Comparison of ENCODE assay signal across 8 cellular contexts in genomic region chr16:21835747-21836146, GRCh38. TPM values are rescaled to one million over a fixed set of nuclear protein-coding genes. Genes with fewer than 3 reads are reported as not detected.
DNase-seq lines count a peak whose midpoint lies in the region; ATAC-seq, FAIRE-seq and TF ChIP-seq lines count a peak whose summit lies in the region.
"Not testable (repeated sequence)": the region's sequence is repeated elsewhere in the genome, so short reads cannot be mapped to it uniquely, and the experiment has no call there.

No MANE protein-coding gene starts in this region.

- H3K27ac ChIP-seq in CD4-positive, CD25-positive, alpha-beta regulatory T cell (ENCODE audit: insufficient read depth, low read length, poor library complexity, severe bottlenecking) = peak overlapping the region; percentile 78
- H3K27ac ChIP-seq in IMR-90 (ENCODE audit: insufficient read depth, low read length); Panc1 (ENCODE audit: low read length); HepG2 (ENCODE audit: extremely low read length, insufficient read depth, low read length): not testable (repeated sequence)

- H4K8ac ChIP-seq in IMR-90 (ENCODE audit: low read depth in 2 of 2, low read length in 2 of 2) = not testable (repeated sequence)

- TF ChIP-seq EP300 in HepG2 (IDR thresholded peaks at IDR 0.05; ENCODE audit: low read depth in 2 of 2, low read length in 2 of 2); HepG2 (CRISPR knock-in tag; IDR thresholded peaks at IDR 0.05; ENCODE audit: borderline replicate concordance): not testable (repeated sequence)

- H3K9me3 ChIP-seq in CD4-positive, CD25-positive, alpha-beta regulatory T cell (ENCODE audit: control insufficient read depth in 2 of 2, low read length in 2 of 2); IMR-90 (ENCODE audit: control insufficient read depth, insufficient read depth, low read length); Panc1 (ENCODE audit: control insufficient read depth, insufficient read depth, low read depth, low read length); HepG2 (ENCODE audit: low read length): not testable (repeated sequence)

- not testable (repeated sequence) for H3K79me2 ChIP-seq in HepG2 (ENCODE audit: insufficient read depth, low read length)

- dilution Hi-C loops in IMR-90 (cut with HindIII; ENCODE audit: low sequenced_read_pairs, unreplicated experiment) = not testable (repeated sequence)

- H4K91ac ChIP-seq in IMR-90 (ENCODE audit: insufficient read depth, low read depth, low read length) = not testable (repeated sequence)

- not testable (repeated sequence) for TF ChIP-seq POLR2A in IMR-90 (IDR thresholded peaks at IDR 0.05; ENCODE audit: low read depth, low read length); HepG2 (IDR thresholded peaks at IDR 0.05; ENCODE audit: insufficient read depth in 1 of 2, low read depth in 2 of 2, low read length in 2 of 2)

- H3K36me3 ChIP-seq in CD4-positive, CD25-positive, alpha-beta regulatory T cell (ENCODE audit: control insufficient read depth, insufficient read depth, low read length); IMR-90 (ENCODE audit: control insufficient read depth, insufficient read depth, low read length); Panc1 (ENCODE audit: control insufficient read depth, insufficient read depth, low read length); HepG2 (replicated peaks in 1 of 2; ENCODE audit: control insufficient read depth in 1 of 2, insufficient read depth in 2 of 2, low read length in 2 of 2): not testable (repeated sequence)

- not testable (repeated sequence) for H3K9ac ChIP-seq in IMR-90 (ENCODE audit: low read depth, low read length); HepG2 (ENCODE audit: insufficient read depth, low read depth, low read length)

- H3K27me3 ChIP-seq in CD4-positive, CD25-positive, alpha-beta regulatory T cell (ENCODE audit: control insufficient read depth, insufficient read depth, low read length); IMR-90 (ENCODE audit: control insufficient read depth, insufficient read depth, low read length); Panc1 (ENCODE audit: control insufficient read depth, insufficient read depth, low read length); HepG2 (ENCODE audit: control insufficient read depth in 1 of 2, insufficient read depth in 2 of 2, low read length in 2 of 2): not testable (repeated sequence)

- not testable (repeated sequence) for H3K27me3 Mint-ChIP-seq in CD4-positive, CD25-positive, alpha-beta regulatory T cell; Calu3 (ENCODE audit: unreplicated experiment); activated CD4-positive, alpha-beta T cell treated with anti-CD3 and anti-CD28 coated beads, Interleukin-2, amount 10 ng/mL, durations not matched to agents 24 days and 14 days; MCF 10A (ENCODE audit: insufficient read depth, unreplicated experiment); effector memory CD8-positive, alpha-beta T cell

- H2BK15ac ChIP-seq in IMR-90 (ENCODE audit: low read depth, low read length) = not testable (repeated sequence)

- H3K4ac ChIP-seq in IMR-90 (ENCODE audit: low read depth, low read length) = not testable (repeated sequence)

- H4K5ac ChIP-seq in IMR-90 (ENCODE audit: low read depth, low read length) = not testable (repeated sequence)

- not testable (repeated sequence) for H3K14ac ChIP-seq in IMR-90 (replicated peaks; ENCODE audit: low read depth, low read length)

- H2AFZ ChIP-seq in IMR-90 (replicated peaks; ENCODE audit: low read length, poor library complexity); HepG2 (ENCODE audit: low read length): not testable (repeated sequence)

- no CpG with 5 or more reads among the region's 24 CpGs for WGBS in IMR-90 (ENCODE audit: extremely low coverage in 2 of 2, insufficient read length in 1 of 2), 2 experiments
- 76% methylated on average over 14 of the region's 24 CpGs for WGBS in HepG2 (ENCODE audit: low lambda C conversion rate)

- not testable (repeated sequence) for H2BK5ac ChIP-seq in IMR-90 (ENCODE audit: low read depth, low read length, poor library complexity, severe bottlenecking)

- not testable (repeated sequence) for TF ChIP-seq RAD21 in IMR-90 (IDR thresholded peaks at IDR 0.05; ENCODE audit: low read length); HepG2 (CRISPR knock-in tag; IDR thresholded peaks at IDR 0.05)

- not testable (repeated sequence) for H2BK20ac ChIP-seq in IMR-90 (ENCODE audit: low read depth, low read length)

- intact Hi-C loops in Calu3 (cut with micrococcal nuclease; ENCODE audit: unreplicated experiment); IMR-90 (cut with micrococcal nuclease); Panc1 (cut with micrococcal nuclease; ENCODE audit: unreplicated experiment); activated CD4-positive, alpha-beta T cell treated with anti-CD3 and anti-CD28 coated beads, Interleukin-2, amount 10 ng/mL, durations not matched to agents 24 days and 14 days (cut with micrococcal nuclease); MCF 10A (cut with micrococcal nuclease); HepG2 (cut with micrococcal nuclease; ENCODE audit: unreplicated experiment): not testable (repeated sequence)

- H3K36me3 Mint-ChIP-seq in CD4-positive, CD25-positive, alpha-beta regulatory T cell; Calu3 (ENCODE audit: insufficient read depth, unreplicated experiment); activated CD4-positive, alpha-beta T cell treated with anti-CD3 and anti-CD28 coated beads, Interleukin-2, amount 10 ng/mL, durations not matched to agents 24 days and 14 days (ENCODE audit: low read depth); MCF 10A (ENCODE audit: insufficient read depth, unreplicated experiment); effector memory CD8-positive, alpha-beta T cell (ENCODE audit: insufficient read depth): not testable (repeated sequence)

- H3K4me1 Mint-ChIP-seq in CD4-positive, CD25-positive, alpha-beta regulatory T cell; Calu3 (ENCODE audit: low read depth, unreplicated experiment); activated CD4-positive, alpha-beta T cell treated with anti-CD3 and anti-CD28 coated beads, Interleukin-2, amount 10 ng/mL, durations not matched to agents 24 days and 14 days; MCF 10A (ENCODE audit: insufficient read depth, unreplicated experiment); effector memory CD8-positive, alpha-beta T cell (ENCODE audit: low read depth in 2 of 2): not testable (repeated sequence)

- TSS peak; percentile 40 for BruUV-seq in Calu3 (replicated peaks; lab: Mats Ljungman, UMichigan)
- TSS peak; percentile 98 for BruUV-seq in IMR-90 (replicated peaks; lab: Mats Ljungman, UMichigan)
- TSS peak; percentile 97 for BruUV-seq in Panc1 (replicated peaks; lab: Mats Ljungman, UMichigan)
- BruUV-seq in MCF 10A (replicated peaks; lab: Mats Ljungman, UMichigan) = TSS peak; percentile 42
- BruUV-seq in HepG2 (replicated peaks; lab: Mats Ljungman, UMichigan) = TSS peak; percentile 65

- H3K9me1 ChIP-seq in IMR-90 (ENCODE audit: insufficient read depth, low read length) = not testable (repeated sequence)

- not testable (repeated sequence) for H3K9me3 Mint-ChIP-seq in CD4-positive, CD25-positive, alpha-beta regulatory T cell; Calu3 (ENCODE audit: low read depth, unreplicated experiment); activated CD4-positive, alpha-beta T cell treated with anti-CD3 and anti-CD28 coated beads, Interleukin-2, amount 10 ng/mL, durations not matched to agents 24 days and 14 days; MCF 10A (ENCODE audit: unreplicated experiment); effector memory CD8-positive, alpha-beta T cell

- CTCF ChIA-PET in Calu3 (lab: Charles Lee); IMR-90 (lab: Yijun Ruan, JAX); Panc1 (lab: Charles Lee); MCF 10A (lab: Yijun Ruan, JAX); HepG2 (lab: Yijun Ruan, JAX; ENCODE audit: low intra/inter-chr PET ratio, low total read pairs): not testable (repeated sequence)

- not testable (repeated sequence) for FAIRE-seq in HepG2 (lab: Jason Lieb, UNC)

- not testable (repeated sequence) for TF ChIP-seq CTCF in Calu3 (IDR thresholded peaks at IDR 0.05; ENCODE audit: unreplicated experiment); IMR-90 (conservative IDR thresholded peaks at IDR 0.05; ENCODE audit: low read depth, low read length); Panc1 (IDR thresholded peaks at IDR 0.05); MCF 10A (IDR thresholded peaks at IDR 0.05; ENCODE audit: unreplicated experiment); HepG2 (CRISPR knock-in tag; IDR thresholded peaks at IDR 0.05)

- peak in 2 of 3 donors; percentile 9 to 55 for DNase-seq in CD4-positive, CD25-positive, alpha-beta regulatory T cell
- DNase-seq in Calu3; IMR-90; Panc1 (ENCODE audit: low read depth, low spot score); MCF 10A (ENCODE audit: unreplicated experiment); HepG2 (ENCODE audit: low spot score): not testable (repeated sequence)
- DNase-seq in activated CD4-positive, alpha-beta T cell treated with anti-CD3 and anti-CD28 coated beads, Interleukin-2, amount 10 ng/mL, durations not matched to agents 24 days and 14 days = peak; percentile 36
- DNase-seq in effector memory CD8-positive, alpha-beta T cell = peak in 2 of 3 experiments; percentile 15 to 22

- not testable (repeated sequence) for H3K4me3 ChIP-seq in CD4-positive, CD25-positive, alpha-beta regulatory T cell (ENCODE audit: low read depth, low read length); IMR-90 (ENCODE audit: insufficient read depth, low read depth, low read length); Panc1 (ENCODE audit: low read depth in 2 of 2, low read length in 2 of 2); HepG2 (replicated peaks in 1 of 3; ENCODE audit: insufficient read depth in 1 of 3, low read depth in 2 of 3, low read length in 3 of 3)

- not testable (repeated sequence) for H3K79me1 ChIP-seq in IMR-90 (ENCODE audit: low read depth in 1 of 2, low read length in 2 of 2)

- not testable (repeated sequence) for H3K4me2 ChIP-seq in IMR-90 (ENCODE audit: low read depth, low read length); HepG2 (ENCODE audit: low read depth, low read length)

- not testable (repeated sequence) for ATAC-seq in CD4-positive, CD25-positive, alpha-beta regulatory T cell (ENCODE audit: low read depth in 2 of 2); IMR-90 (ENCODE audit: low read depth); Panc1; effector memory CD8-positive, alpha-beta T cell (replicated peaks); HepG2

- H3K56ac ChIP-seq in IMR-90 (ENCODE audit: extremely low read depth, insufficient read depth, low read length) = not testable (repeated sequence)

- H3K4me3 Mint-ChIP-seq in CD4-positive, CD25-positive, alpha-beta regulatory T cell; Calu3 (ENCODE audit: low read depth, unreplicated experiment); activated CD4-positive, alpha-beta T cell treated with anti-CD3 and anti-CD28 coated beads, Interleukin-2, amount 10 ng/mL, durations not matched to agents 24 days and 14 days; MCF 10A (ENCODE audit: unreplicated experiment); effector memory CD8-positive, alpha-beta T cell: not testable (repeated sequence)

- not testable (repeated sequence) for H2AK5ac ChIP-seq in IMR-90 (ENCODE audit: low read depth, low read length)

- H3K18ac ChIP-seq in IMR-90 (ENCODE audit: low read depth, low read length) = not testable (repeated sequence)

- not testable (repeated sequence) for H2BK120ac ChIP-seq in IMR-90 (ENCODE audit: low read depth, low read length)

- POLR2A ChIA-PET in IMR-90 (lab: Charles Lee; ENCODE audit: unreplicated experiment); Panc1 (lab: Charles Lee); MCF 10A (lab: Yijun Ruan, JAX); HepG2 (lab: Yijun Ruan, JAX): not testable (repeated sequence)

- H4K20me1 ChIP-seq in IMR-90 (ENCODE audit: insufficient read depth, low read length); HepG2 (ENCODE audit: insufficient read depth, low read length): not testable (repeated sequence)

- H3K27ac Mint-ChIP-seq in CD4-positive, CD25-positive, alpha-beta regulatory T cell; Calu3 (ENCODE audit: unreplicated experiment); activated CD4-positive, alpha-beta T cell treated with anti-CD3 and anti-CD28 coated beads, Interleukin-2, amount 10 ng/mL, durations not matched to agents 24 days and 14 days; MCF 10A (ENCODE audit: low read depth, unreplicated experiment); effector memory CD8-positive, alpha-beta T cell: not testable (repeated sequence)

- H2AK9ac ChIP-seq in IMR-90 (replicated peaks; ENCODE audit: low read depth, low read length, poor library complexity) = not testable (repeated sequence)

- in situ Hi-C loops in IMR-90 (cut with MboI; ENCODE audit: low sequenced_read_pairs); Panc1 (cut with HindIII; ENCODE audit: low pct_unique_long_range_greater_than_20kb, low sequenced_read_pairs); HepG2 (cut with HindIII; ENCODE audit: extremely low pct_ligation_motif_present, low pct_unique_long_range_greater_than_20kb): not testable (repeated sequence)

- not testable (repeated sequence) for H3K23ac ChIP-seq in IMR-90 (ENCODE audit: low read depth, low read length)

- not testable (repeated sequence) for H3K4me1 ChIP-seq in CD4-positive, CD25-positive, alpha-beta regulatory T cell (ENCODE audit: control insufficient read depth, insufficient read depth, low read length, poor library complexity, severe bottlenecking); IMR-90 (ENCODE audit: control insufficient read depth, insufficient read depth, low read length); Panc1 (ENCODE audit: control insufficient read depth, insufficient read depth, low read length); HepG2 (ENCODE audit: insufficient read depth, low read length)

RNA-seq across cellular contexts. Expression of gene NPIPB4, which starts 21.8 kb away (rescaled TPM):
- total RNA-seq in CD4-positive, CD25-positive, alpha-beta regulatory T cell = 411 TPM
- 1 to 10 TPM; 3.2 to 5.2 (median 4.1) TPM for polyA plus RNA-seq in CD4-positive, CD25-positive, alpha-beta regulatory T cell
- total RNA-seq in Calu3 (2022) (203 and 207 TPM in 2 replicates), IMR-90 (2012; rRNA removed) (11.1 and 13.3 TPM in 2 replicates), Panc1 (2021; ENCODE audit: unreplicated experiment) (87.8 TPM), MCF 10A (2022) (197 and 224 TPM in 2 replicates), HepG2 (2016; rRNA removed; fragmentation: Illumina TruSeq; extraction: Trizol) (18.8 and 33.9 TPM in 2 replicates)
- polyA plus RNA-seq in IMR-90 (2012; rRNA removed) (18.7 and 28.3 TPM in 2 replicates), HepG2 (2011; rRNA removed) (33.2 and 41.0 TPM in 2 replicates)
- polyA plus RNA-seq in IMR-90 (2012; cell fraction: cytosol; rRNA removed) = 3.7 and 5.0 TPM in 2 replicates
- 62.4 and 157 TPM in 2 replicates for polyA plus RNA-seq in IMR-90 (2012; cell fraction: nucleus; rRNA removed; ENCODE audit: low replicate concordance)
- 31.8 TPM for polyA plus RNA-seq in Panc1 (2012; ENCODE audit: insufficient read length)
- 202 and 221 TPM in 2 replicates for total RNA-seq in activated CD4-positive, alpha-beta T cell treated with anti-CD3 and anti-CD28 coated beads, Interleukin-2, amount 10 ng/mL, durations not matched to agents 24 days and 14 days
- total RNA-seq in HepG2 (2016; cell fraction: cytosol; rRNA removed; fragmentation: Illumina TruSeq; extraction: Trizol; ENCODE audit: low read depth) = 24.9 and 28.1 TPM in 2 replicates
- 16.7 and 36.5 TPM in 2 replicates for total RNA-seq in HepG2 (2016; cell fraction: insoluble cytoplasmic fraction; rRNA removed; fragmentation: Illumina TruSeq; extraction: Trizol)
- 24.3 and 31.1 TPM in 2 replicates for total RNA-seq in HepG2 (2016; cell fraction: membrane; rRNA removed; fragmentation: Illumina TruSeq; extraction: Trizol)
- 105 and 121 TPM in 2 replicates for total RNA-seq in HepG2 (2016; cell fraction: nucleus; rRNA removed; fragmentation: Illumina TruSeq; extraction: Trizol)
- polyA plus RNA-seq in HepG2 (2011; cell fraction: cytosol; rRNA removed) = 8.2 and 13.4 TPM in 2 replicates
- 43.7 and 77.6 TPM in 2 replicates for polyA plus RNA-seq in HepG2 (2011; cell fraction: nucleus; rRNA removed)
- polyA plus RNA-seq in HepG2 (2012) = 58.6 and 76.6 TPM in 2 replicates
- 1.1 and 1.7 TPM in 2 replicates for polyA plus RNA-seq in HepG2 (2016; cell fraction: cytosol; fragmentation: Illumina TruSeq; extraction: Trizol; ENCODE audit: low read depth)
- polyA plus RNA-seq in HepG2 (2016; cell fraction: insoluble cytoplasmic fraction; fragmentation: Illumina TruSeq; extraction: Trizol; ENCODE audit: low read depth) = 17.2 and 23.3 TPM in 2 replicates
- 6.5 and 6.6 TPM in 2 replicates for polyA plus RNA-seq in HepG2 (2016; cell fraction: membrane; fragmentation: Illumina TruSeq; extraction: Trizol; ENCODE audit: low read depth)
- 481 and 635 TPM in 2 replicates for polyA plus RNA-seq in HepG2 (2016; cell fraction: nucleus; fragmentation: Illumina TruSeq; extraction: Trizol; ENCODE audit: insufficient read depth, low read depth)
- 97.3 and 102 TPM in 2 replicates for polyA minus RNA-seq in HepG2 (2011; rRNA and poly(A)+ RNA removed; ENCODE audit: low replicate concordance)
- polyA minus RNA-seq in HepG2 (2011; cell fraction: cytosol; rRNA and poly(A)+ RNA removed) = 14.7 and 19.8 TPM in 2 replicates
- polyA minus RNA-seq in HepG2 (2011; cell fraction: nucleus; rRNA and poly(A)+ RNA removed) = 211 and 225 TPM in 2 replicates
